ENCODE assay signal across 1 cellular context in genomic region chr7:45075871-45076796, GRCh38.
TF ChIP-seq lines count a peak whose summit lies in the region.

No MANE protein-coding gene starts in this region.

TF ChIP-seq in endothelial cell of umbilical vein, 7 proteins besides CTCF, POLR2A, EP300 and RAD21:
- TF ChIP-seq EZH2 (IDR thresholded peaks at IDR 0.05; ENCODE audit: borderline replicate concordance, low read depth, low read length, severe bottlenecking) (no peak), POLR2AphosphoS5 (IDR thresholded peaks at IDR 0.05; ENCODE audit: insufficient read depth, low read depth, low read length) (no peak), FOS (IDR thresholded peaks at IDR 0.05; ENCODE audit: borderline replicate concordance, insufficient read depth, low read length) (no peak), MYC (IDR thresholded peaks at IDR 0.05; ENCODE audit: low read depth, low read length) (no peak), JUN (IDR thresholded peaks at IDR 0.05; ENCODE audit: borderline replicate concordance, insufficient read depth, insufficient read length, low read depth) (no peak), GATA2 (IDR thresholded peaks at IDR 0.05; ENCODE audit: insufficient read depth, insufficient read length, low read depth, low read length) (no peak)
- TF ChIP-seq, protein P1, sequence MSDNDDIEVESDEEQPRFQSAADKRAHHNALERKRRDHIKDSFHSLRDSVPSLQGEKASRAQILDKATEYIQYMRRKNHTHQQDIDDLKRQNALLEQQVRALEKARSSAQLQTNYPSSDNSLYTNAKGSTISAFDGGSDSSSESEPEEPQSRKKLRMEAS (IDR thresholded peaks at IDR 0.05; ENCODE audit: insufficient read depth, insufficient read length): no peak
